Comparison of ENCODE assay signal across 13 cellular contexts in the genomic region with DNA sequence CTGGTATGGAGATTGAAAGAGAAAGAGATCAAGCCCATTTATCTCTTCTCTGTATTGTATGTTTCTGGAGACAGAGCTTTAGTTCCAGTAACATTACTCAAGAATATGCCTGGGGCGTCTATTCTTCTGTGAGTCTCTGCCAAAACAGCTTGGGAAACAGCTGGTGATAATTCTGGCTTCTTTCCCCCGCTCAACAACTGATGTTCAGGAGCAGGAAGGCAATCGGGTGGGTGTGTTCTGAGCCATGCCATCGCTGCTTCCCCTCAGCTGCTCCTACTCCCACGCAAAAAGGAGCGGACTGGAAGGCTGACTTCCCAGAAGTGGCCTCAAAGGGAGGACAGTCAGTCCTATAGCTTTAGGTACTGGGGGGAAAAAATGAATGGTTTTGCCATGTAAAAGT.
DNase-seq lines count a peak whose midpoint lies in the region; ATAC-seq and TF ChIP-seq lines count a peak whose summit lies in the region.
"Had no signal": no experiment of that assay in that cellular context is flagged by ENCODE, and none has a peak within 500 bp of the region (broad histone marks: within the 10 kb centered on the region; RNA-seq: fewer than 3 reads in every experiment).

No MANE protein-coding gene starts in this region.

- H3K4me3 Mint-ChIP-seq in osteocyte (ENCODE audit: unreplicated experiment) = no peak overlapping the region
- H3K4me3 Mint-ChIP-seq: activated CD4-positive, alpha-beta T cell treated with anti-CD3 and anti-CD28 coated beads for 36 hours; dendritic cell treated with granulocyte-macrophage colony-stimulating factor and Interleukin-4, amounts not matched to agents 40 ng/mL and 50 ng/mL, for 4 days had no signal

- H3K27me3 Mint-ChIP-seq in osteocyte (ENCODE audit: unreplicated experiment) = peaks cover 3% of the 10 kb centered on the region
- H3K27me3 Mint-ChIP-seq: dendritic cell treated with granulocyte-macrophage colony-stimulating factor and Interleukin-4, amounts not matched to agents 40 ng/mL and 50 ng/mL, for 4 days had no signal

- H3K4me1 ChIP-seq in foreskin keratinocyte = no peaks in the 10 kb centered on the region
- no peaks in the 10 kb centered on the region for H3K4me1 ChIP-seq in uterus

- H3K36me3 Mint-ChIP-seq in osteocyte (ENCODE audit: unreplicated experiment) = no peaks in the 10 kb centered on the region

- H3K27ac ChIP-seq in foreskin keratinocyte (no peak overlapping the region), uterus (no peak overlapping the region), WERI-Rb-1 (no peak overlapping the region)

- H3K4me3 ChIP-seq in uterus (no peak overlapping the region), WERI-Rb-1 (ENCODE audit: low read depth, low read length) (no peak overlapping the region)

- peak; percentile 38 for ATAC-seq in foreskin keratinocyte
- ATAC-seq: activated CD4-positive, alpha-beta T cell treated with anti-CD3 and anti-CD28 coated beads for 36 hours had no signal

- no peak overlapping the region for H3K27ac Mint-ChIP-seq in osteocyte (ENCODE audit: unreplicated experiment)
- H3K27ac Mint-ChIP-seq: activated CD4-positive, alpha-beta T cell treated with anti-CD3 and anti-CD28 coated beads for 36 hours; dendritic cell treated with granulocyte-macrophage colony-stimulating factor and Interleukin-4, amounts not matched to agents 40 ng/mL and 50 ng/mL, for 4 days had no signal

- no peaks in the 10 kb centered on the region for H3K9me3 Mint-ChIP-seq in osteocyte (ENCODE audit: unreplicated experiment)
- H3K9me3 Mint-ChIP-seq: dendritic cell treated with granulocyte-macrophage colony-stimulating factor and Interleukin-4, amounts not matched to agents 40 ng/mL and 50 ng/mL, for 4 days had no signal

- DNase-seq in Daoy (ENCODE audit: low read depth) (peak; percentile 3), OCI-M1 (lab: John Stamatoyannopoulos, UW) (peak; percentile 81), foreskin keratinocyte (no peak), posterior cingulate gyrus (peak in 9 of 10 donors; percentile 7 to 88 (median 46)), uterus (no peak), WERI-Rb-1 (no peak), osteocyte (ENCODE audit: extremely low spot score, unreplicated experiment) (no peak)
- no peak for DNase-seq in effector CD4-positive, alpha-beta T cell
- DNase-seq: activated CD4-positive, alpha-beta T cell treated with anti-CD3 and anti-CD28 coated beads for 36 hours; activated naive CD4-positive, alpha-beta T cell treated with Interleukin-2 at 50 U/mL for 16 hours; DMS53; substantia nigra had no signal

- H3K9me3 ChIP-seq in uterus (no peaks in the 10 kb centered on the region), WERI-Rb-1 (ENCODE audit: severe bottlenecking) (no peaks in the 10 kb centered on the region)

- TF ChIP-seq CTCF in foreskin keratinocyte (conservative IDR thresholded peaks at IDR 0.05) (no peak), uterus (IDR thresholded peaks at IDR 0.05) (no peak), WERI-Rb-1 (IDR thresholded peaks at IDR 0.05; ENCODE audit: low read depth, low read length) (no peak), osteocyte (IDR thresholded peaks at IDR 0.05) (no peak)

- intact Hi-C loops in posterior cingulate gyrus (cut with DNase I) = no loop called here
- intact Hi-C loops in uterus (cut with DNase I; ENCODE audit: low total_unique reads) = no loop called here

- H3K27me3 ChIP-seq in foreskin keratinocyte (no peaks in the 10 kb centered on the region), uterus (no peaks in the 10 kb centered on the region), WERI-Rb-1 (ENCODE audit: insufficient read depth, low read depth, severe bottlenecking) (no peaks in the 10 kb centered on the region)

- peaks cover 0 to 2% of the 10 kb centered on the region in 2 donors for H3K36me3 ChIP-seq in uterus
- H3K36me3 ChIP-seq in WERI-Rb-1 = no peaks in the 10 kb centered on the region

- TF ChIP-seq POLR2A in uterus (IDR thresholded peaks at IDR 0.05) = no peak

- no peaks in the 10 kb centered on the region for H3K4me1 Mint-ChIP-seq in osteocyte (ENCODE audit: unreplicated experiment)
- H3K4me1 Mint-ChIP-seq: activated CD4-positive, alpha-beta T cell treated with anti-CD3 and anti-CD28 coated beads for 36 hours had no signal

Comparison
In these comparisons a context has a peak if more than half of its experiments do, and no peak if none do; other contexts are left out.
1. DNase-seq: peak in Daoy (single experiment), OCI-M1 (single experiment) and posterior cingulate gyrus (9 of 10); none in foreskin keratinocyte (0 of 2), uterus (0 of 2), WERI-Rb-1 (single experiment), effector CD4-positive, alpha-beta T cell (single experiment) and osteocyte (single experiment).